Comparison of ENCODE assay signal across 12 cellular contexts in the genomic region with DNA sequence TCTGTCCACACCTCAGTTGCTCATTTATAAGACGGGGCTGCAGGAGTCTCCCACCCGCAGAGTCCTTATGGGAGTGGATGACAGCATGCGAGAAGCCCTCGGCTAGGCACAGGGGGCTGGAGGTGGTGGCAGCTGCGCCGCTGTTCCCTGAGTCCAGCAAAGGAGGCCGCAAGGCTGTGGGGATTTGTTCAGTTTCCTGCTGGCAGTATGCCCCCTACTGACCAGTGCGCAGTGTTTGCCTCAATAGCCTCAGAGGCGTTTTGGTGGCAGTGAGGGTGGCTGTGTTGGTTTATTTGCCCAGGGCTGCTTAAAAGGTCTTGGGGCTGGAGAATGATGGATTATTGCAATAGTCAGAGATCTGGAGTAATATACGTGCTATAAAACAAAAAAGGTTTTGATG.
A peak's percentile ranks its signal among the peaks of the same experiment; 100 is the strongest.
DNase-seq lines count a peak whose midpoint lies in the region; ATAC-seq, FAIRE-seq and TF ChIP-seq lines count a peak whose summit lies in the region.
"Had no signal": no experiment of that assay in that cellular context is flagged by ENCODE, and none has a peak within 500 bp of the region (broad histone marks: within the 10 kb centered on the region; RNA-seq: fewer than 3 reads in every experiment).

No MANE protein-coding gene starts in this region.

- no peaks in the 10 kb centered on the region for H3K27me3 ChIP-seq in OCI-LY1 (ENCODE audit: insufficient read depth, low read length)
- H3K27me3 ChIP-seq in endothelial cell of umbilical vein (ENCODE audit: control insufficient read depth in 2 of 2, insufficient read depth in 2 of 2, low read length in 2 of 2), result no peaks in the 10 kb centered on the region
- H3K27me3 ChIP-seq: upper lobe of left lung had no signal

- H3K9ac ChIP-seq in OCI-LY1 (ENCODE audit: low read length) (no peak overlapping the region), endothelial cell of umbilical vein (replicated peaks; ENCODE audit: extremely low read depth, insufficient read depth, low read length) (no peak overlapping the region)

- DNase-seq in DMS53 (lab: John Stamatoyannopoulos, UW) (peak; percentile 52), DMS53 treated with DMSO at 0.1 percent for 48 hours (lab: John Stamatoyannopoulos, UW; ENCODE audit: unreplicated experiment) (no peak), endothelial cell of umbilical vein (ENCODE audit: low read depth, low spot score) (no peak), retinal pigment epithelial cell (ENCODE audit: low read depth) (no peak)
- DNase-seq in stimulated activated CD4-positive, alpha-beta T cell treated with anti-CD3 and anti-CD28 coated beads, Interleukin-4, amount 100 ng/mL, for 4 hours, result no peak
- no peak for DNase-seq in stimulated activated CD4-positive, alpha-beta T cell treated with anti-CD3 and anti-CD28 coated beads, Interleukin-15, amount 100 ng/mL, for 24 hours
- DNase-seq: NCI-H1930 had no signal

- BruUV-seq in endothelial cell of umbilical vein (replicated peaks; lab: Mats Ljungman, UMichigan), result no TSS peak

- H3K9me3 ChIP-seq in OCI-LY1 (ENCODE audit: low read length) (no peaks in the 10 kb centered on the region), endothelial cell of umbilical vein (replicated peaks; ENCODE audit: control insufficient read depth, insufficient read depth, low read length) (no peaks in the 10 kb centered on the region)
- H3K9me3 ChIP-seq: upper lobe of left lung had no signal

- H3K36me3 Mint-ChIP-seq in stimulated activated memory B cell treated with anti-CD40 and anti-IgM and Interleukin-4, amounts not matched to agents 10 μg/mL and 1 μg/mL and 100 μg/mL, for 72 hours, result peaks cover 79% of the 10 kb centered on the region

- H3K4me3 ChIP-seq in OCI-LY1 (ENCODE audit: low read depth, low read length, poor library complexity, severe bottlenecking), result no peak overlapping the region
- no peak overlapping the region for H3K4me3 ChIP-seq in endothelial cell of umbilical vein (replicated peaks in 1 of 3; ENCODE audit: insufficient read depth in 1 of 3, low read depth in 1 of 3, low read length in 3 of 3)
- no peak overlapping the region for H3K4me3 ChIP-seq in retinal pigment epithelial cell (ENCODE audit: low read length)
- H3K4me3 ChIP-seq: upper lobe of left lung had no signal

- no peak overlapping the region for H3K27ac Mint-ChIP-seq in stimulated activated memory B cell treated with anti-CD40 and anti-IgM and Interleukin-4, amounts not matched to agents 10 μg/mL and 1 μg/mL and 100 μg/mL, for 72 hours

- no peak overlapping the region for H3K27ac ChIP-seq in OCI-LY1 (ENCODE audit: low read depth, low read length, poor library complexity, severe bottlenecking)
- H3K27ac ChIP-seq in endothelial cell of umbilical vein (ENCODE audit: insufficient read depth, low read depth, low read length), result peak overlapping the region; percentile 9
- H3K27ac ChIP-seq: HL-60, upper lobe of left lung had no signal

- no peaks in the 10 kb centered on the region for H3K9me1 ChIP-seq in endothelial cell of umbilical vein (replicated peaks; ENCODE audit: control insufficient read depth, extremely low read depth, insufficient read depth, low read length)

- peaks cover 6% of the 10 kb centered on the region for H3K9me3 Mint-ChIP-seq in stimulated activated memory B cell treated with anti-CD40 and anti-IgM and Interleukin-4, amounts not matched to agents 10 μg/mL and 1 μg/mL and 100 μg/mL, for 72 hours

- TF ChIP-seq POLR2A in endothelial cell of umbilical vein (IDR thresholded peaks at IDR 0.05; ENCODE audit: low read depth, low read length), result no peak

- H3K27me3 Mint-ChIP-seq in stimulated activated memory B cell treated with anti-CD40 and anti-IgM and Interleukin-4, amounts not matched to agents 10 μg/mL and 1 μg/mL and 100 μg/mL, for 72 hours, result no peaks in the 10 kb centered on the region

- no peaks in the 10 kb centered on the region for H3K79me2 ChIP-seq in OCI-LY1 (ENCODE audit: insufficient read depth, low read length)
- H3K79me2 ChIP-seq in endothelial cell of umbilical vein (ENCODE audit: control insufficient read depth, insufficient read depth, low read length), result peaks cover 32% of the 10 kb centered on the region

- H4K20me1 ChIP-seq in OCI-LY1 (ENCODE audit: insufficient read depth, low read length), result no peaks in the 10 kb centered on the region
- H4K20me1 ChIP-seq in endothelial cell of umbilical vein (replicated peaks; ENCODE audit: control insufficient read depth, extremely low read depth, insufficient read depth, low read length), result no peaks in the 10 kb centered on the region

- no peaks in the 10 kb centered on the region for H3K9me2 ChIP-seq in OCI-LY1 (ENCODE audit: low read depth, low read length)

- H3F3A ChIP-seq in OCI-LY1 (ENCODE audit: insufficient read depth, low read length), result no peaks in the 10 kb centered on the region

- TF ChIP-seq CTCF in OCI-LY1 (IDR thresholded peaks at IDR 0.05; ENCODE audit: low read length), result peak; percentile 34; the same call in 1 of the 2 replicates
- TF ChIP-seq CTCF in endothelial cell of umbilical vein (IDR thresholded peaks at IDR 0.05; ENCODE audit: extremely low read depth in 1 of 2, insufficient read depth in 1 of 2, low read depth in 1 of 2, low read length in 2 of 2), result peak in 1 of 2 donors; percentile 32
- TF ChIP-seq CTCF in retinal pigment epithelial cell (conservative IDR thresholded peaks at IDR 0.05; ENCODE audit: low read depth, low read length), result peak; percentile 47

- CTCF ChIA-PET in endothelial cell of umbilical vein (lab: Charles Lee), result interaction anchor here (0.9 to 4.3 kb wide), 2 partner anchors 53 to 244 kb away, joined by 3 to 23 read pairs; no protein-coding TSS in a partner anchor

- FAIRE-seq in endothelial cell of umbilical vein (lab: Jason Lieb, UNC), result no peak

- no peaks in the 10 kb centered on the region for H3K4me1 ChIP-seq in OCI-LY1 (ENCODE audit: insufficient read depth, low read length, severe bottlenecking)
- H3K4me1 ChIP-seq in endothelial cell of umbilical vein (ENCODE audit: control insufficient read depth, extremely low read depth, insufficient read depth, low read length), result peaks cover 41% of the 10 kb centered on the region
- H3K4me1 ChIP-seq: upper lobe of left lung had no signal

- H2AFZ ChIP-seq in OCI-LY1 (ENCODE audit: low read length) (no peak overlapping the region), endothelial cell of umbilical vein (ENCODE audit: low read depth, low read length) (no peak overlapping the region)

- POLR2A ChIA-PET in endothelial cell of umbilical vein (lab: Charles Lee), result no interaction called here

- no peaks in the 10 kb centered on the region for H3K36me3 ChIP-seq in OCI-LY1 (ENCODE audit: insufficient read depth, low read length)
- peaks cover 12 to 13% of the 10 kb centered on the region in 2 experiments for H3K36me3 ChIP-seq in endothelial cell of umbilical vein (ENCODE audit: control insufficient read depth in 2 of 2, extremely low read depth in 1 of 2, insufficient read depth in 2 of 2, low read length in 2 of 2)

- H3K4me3 Mint-ChIP-seq in stimulated activated memory B cell treated with anti-CD40 and anti-IgM and Interleukin-4, amounts not matched to agents 10 μg/mL and 1 μg/mL and 100 μg/mL, for 72 hours, result no peak overlapping the region

- intact Hi-C loops in endothelial cell of umbilical vein (cut with micrococcal nuclease), result loop anchor here (5.0 kb wide), 1 partner anchor 418 kb away; no protein-coding TSS in a partner anchor

- no peak for ATAC-seq in stimulated activated memory B cell treated with anti-CD40 and anti-IgM and Interleukin-4, amounts not matched to agents 10 μg/mL and 1 μg/mL and 100 μg/mL, for 72 hours
- ATAC-seq: Right ventricle myocardium inferior had no signal

- H3K4me2 ChIP-seq in OCI-LY1 (ENCODE audit: low read length) (no peak overlapping the region), endothelial cell of umbilical vein (ENCODE audit: insufficient read depth, low read length) (no peak overlapping the region)

- dilution Hi-C loops in endothelial cell of umbilical vein (cut with MboI; ENCODE audit: extremely low pct_ligation_motif_present, low sequenced_read_pairs), result no loop called here

- H3K4me1 Mint-ChIP-seq in stimulated activated memory B cell treated with anti-CD40 and anti-IgM and Interleukin-4, amounts not matched to agents 10 μg/mL and 1 μg/mL and 100 μg/mL, for 72 hours, result peaks cover 9% of the 10 kb centered on the region

TF ChIP-seq in endothelial cell of umbilical vein, 7 proteins besides CTCF, POLR2A, EP300 and RAD21:
- TF ChIP-seq FOS (IDR thresholded peaks at IDR 0.05; ENCODE audit: borderline replicate concordance, insufficient read depth, low read length), result no peak
- no peak for TF ChIP-seq JUN (IDR thresholded peaks at IDR 0.05; ENCODE audit: borderline replicate concordance, insufficient read depth, insufficient read length, low read depth)
- no peak for TF ChIP-seq POLR2AphosphoS5 (IDR thresholded peaks at IDR 0.05; ENCODE audit: insufficient read depth, low read depth, low read length)
- TF ChIP-seq, protein P1, sequence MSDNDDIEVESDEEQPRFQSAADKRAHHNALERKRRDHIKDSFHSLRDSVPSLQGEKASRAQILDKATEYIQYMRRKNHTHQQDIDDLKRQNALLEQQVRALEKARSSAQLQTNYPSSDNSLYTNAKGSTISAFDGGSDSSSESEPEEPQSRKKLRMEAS (IDR thresholded peaks at IDR 0.05; ENCODE audit: insufficient read depth, insufficient read length), result no peak
- TF ChIP-seq MYC (IDR thresholded peaks at IDR 0.05; ENCODE audit: low read depth, low read length), result no peak
- TF ChIP-seq GATA2 (IDR thresholded peaks at IDR 0.05; ENCODE audit: insufficient read depth, insufficient read length, low read depth, low read length), result no peak
- TF ChIP-seq EZH2 (IDR thresholded peaks at IDR 0.05; ENCODE audit: borderline replicate concordance, low read depth, low read length, severe bottlenecking), result no peak
